ENCODE assay signal across 8 cellular contexts in genomic region chr5:39376293-39376714, GRCh38. TPM values are rescaled to one million over a fixed set of nuclear protein-coding genes. Genes with fewer than 3 reads are reported as not detected.
DNase-seq lines count a peak whose midpoint lies in the region; ATAC-seq and TF ChIP-seq lines count a peak whose summit lies in the region.

No MANE protein-coding gene starts in this region.

- no peaks in the 10 kb centered on the region for H3K4me1 ChIP-seq in Panc1 (ENCODE audit: control insufficient read depth, insufficient read depth, low read length)

- H3K9me3 ChIP-seq in Panc1 (ENCODE audit: control insufficient read depth, insufficient read depth, low read depth, low read length), result no peaks in the 10 kb centered on the region

- in situ Hi-C loops in Panc1 (cut with HindIII; ENCODE audit: low pct_unique_long_range_greater_than_20kb, low sequenced_read_pairs), result no loop called here
- in situ Hi-C loops in astrocyte of the spinal cord (cut with HindIII; ENCODE audit: low sequenced_read_pairs), result no loop called here

- peak; percentile 81 for ATAC-seq in GM21526 (IDR thresholded peaks at IDR 0.05; ENCODE audit: low FRiP score, unreplicated experiment)
- ATAC-seq in Panc1, result peak; percentile 80
- no peak for ATAC-seq in HG03097 (IDR thresholded peaks at IDR 0.05; ENCODE audit: low FRiP score, unreplicated experiment)

- no peak overlapping the region for H3K4me3 ChIP-seq in Jurkat, Clone E6-1 (ENCODE audit: low read length)
- H3K4me3 ChIP-seq in Panc1 (ENCODE audit: low read depth in 2 of 2, low read length in 2 of 2), result no peak overlapping the region
- H3K4me3 ChIP-seq in astrocyte of the spinal cord (ENCODE audit: low read depth, low read length), result no peak overlapping the region

- H3K27me3 ChIP-seq in Panc1 (ENCODE audit: control insufficient read depth, insufficient read depth, low read length), result no peaks in the 10 kb centered on the region

- DNase-seq in ELR (ENCODE audit: low read depth) (peak; percentile 77), Panc1 (ENCODE audit: low read depth, low spot score) (peak; percentile 63), astrocyte of the spinal cord (ENCODE audit: low read depth, low spot score) (peak; percentile 56), inferior parietal cortex (ENCODE audit: extremely low spot score) (peak; percentile 80)
- DNase-seq in Jurkat, Clone E6-1 (ENCODE audit: low read depth, low spot score), result peak; percentile 74
- DNase-seq in stimulated activated CD4-positive, alpha-beta T cell treated with anti-CD3 and anti-CD28 coated beads, Interleukin-4, amount 100 ng/mL, for 24 hours, result peak; percentile 45

- TF ChIP-seq CTCF in Panc1 (IDR thresholded peaks at IDR 0.05), result peak; percentile 86
- TF ChIP-seq CTCF in astrocyte of the spinal cord (IDR thresholded peaks at IDR 0.05; ENCODE audit: low read depth, low read length), result peak; percentile 74

- H3K27ac ChIP-seq in Panc1 (ENCODE audit: low read length), result no peak overlapping the region

- H3K36me3 ChIP-seq in Panc1 (ENCODE audit: control insufficient read depth, insufficient read depth, low read length), result no peaks in the 10 kb centered on the region; the same call in 1 of the 2 replicates

- BruUV-seq in Panc1 (replicated peaks; lab: Mats Ljungman, UMichigan), result no TSS peak

- intact Hi-C loops in Panc1 (cut with micrococcal nuclease; ENCODE audit: unreplicated experiment), result loop anchor here (1.0 to 5.0 kb wide), 2 partner anchors 171 to 186 kb away; no protein-coding TSS in a partner anchor

- CTCF ChIA-PET in Panc1 (lab: Charles Lee), result interaction anchor here (1.0 to 1.2 kb wide), 5 partner anchors 159 to 194 kb away, joined by 3 to 29 read pairs (median 5); no protein-coding TSS in a partner anchor

- POLR2A ChIA-PET in Panc1 (lab: Charles Lee), result no interaction called here

RNA-seq across cellular contexts. Expression of gene C9, which starts 12.0 kb away (rescaled TPM):
- polyA plus RNA-seq in Jurkat, Clone E6-1 (2012; ENCODE audit: insufficient read depth, insufficient read length), result 9.8 TPM
- total RNA-seq in Panc1 (2021; ENCODE audit: unreplicated experiment), result 0.05 TPM
- polyA plus RNA-seq in Panc1 (2012; ENCODE audit: insufficient read length), result not detected

RNA-seq across cellular contexts. Expression of gene DAB2, which starts 48.5 kb away (rescaled TPM):
- 9.2 TPM for polyA plus RNA-seq in Jurkat, Clone E6-1 (2012; ENCODE audit: insufficient read depth, insufficient read length)
- 1.7 TPM for total RNA-seq in Panc1 (2021; ENCODE audit: unreplicated experiment)
- 0.74 TPM for polyA plus RNA-seq in Panc1 (2012; ENCODE audit: insufficient read length)
